1 cellular context compared by ENCODE assay signal in genomic region chr14:94863366-94863765, GRCh38.
A peak's percentile ranks its signal among the peaks of the same experiment; 100 is the strongest.
TF ChIP-seq lines count a peak whose summit lies in the region.

No MANE protein-coding gene starts in this region.

TF ChIP-seq in HEK293, 187 proteins besides CTCF, POLR2A, EP300 and RAD21 (continued from another document):
- TF ChIP-seq ZBTB8A (tag by site-specific recombination; IDR thresholded peaks at IDR 0.05) (peak; percentile 47; the same call in 1 of the 2 replicates), ZNF433 (tag by site-specific recombination; IDR thresholded peaks at IDR 0.05; ENCODE audit: low read depth) (peak; percentile 59; the same call in 1 of the 2 replicates), ZNF155 (tag by site-specific recombination; IDR thresholded peaks at IDR 0.05) (no peak), ZXDB (tag by site-specific recombination; IDR thresholded peaks at IDR 0.05) (0 out of 2 replicates have a peak, but pooled peaks have one; percentile 24), ZNF202 (tag by site-specific recombination; IDR thresholded peaks at IDR 0.05; ENCODE audit: borderline replicate concordance) (peak; percentile 57; the same call in 1 of the 2 replicates), ZNF654 (tag by site-specific recombination; IDR thresholded peaks at IDR 0.05; ENCODE audit: low read depth) (peak; percentile 27), ZNF664 (tag by site-specific recombination; IDR thresholded peaks at IDR 0.05) (0 out of 2 replicates have a peak, but pooled peaks have one; percentile 8), ZNF704 (tag by site-specific recombination; IDR thresholded peaks at IDR 0.05) (no peak), ZNF140 (tag by site-specific recombination; IDR thresholded peaks at IDR 0.05) (peak; percentile 35; the same call in 1 of the 2 replicates), ZNF510 (tag by site-specific recombination; IDR thresholded peaks at IDR 0.05; ENCODE audit: insufficient replicate concordance) (peak; percentile 41), ZBTB11 (tag by site-specific recombination; conservative IDR thresholded peaks at IDR 0.05; ENCODE audit: low read depth) (peak; percentile 52; the same call in 1 of the 2 replicates), ZNF830 (tag by site-specific recombination; IDR thresholded peaks at IDR 0.05; ENCODE audit: low read depth) (no peak), ZNF394 (tag by site-specific recombination; IDR thresholded peaks at IDR 0.05; ENCODE audit: borderline replicate concordance) (peak; percentile 87), GLIS1 (tag by site-specific recombination; IDR thresholded peaks at IDR 0.05) (no peak)
